ENCODE assay signal across 1 cellular context in the genomic region with DNA sequence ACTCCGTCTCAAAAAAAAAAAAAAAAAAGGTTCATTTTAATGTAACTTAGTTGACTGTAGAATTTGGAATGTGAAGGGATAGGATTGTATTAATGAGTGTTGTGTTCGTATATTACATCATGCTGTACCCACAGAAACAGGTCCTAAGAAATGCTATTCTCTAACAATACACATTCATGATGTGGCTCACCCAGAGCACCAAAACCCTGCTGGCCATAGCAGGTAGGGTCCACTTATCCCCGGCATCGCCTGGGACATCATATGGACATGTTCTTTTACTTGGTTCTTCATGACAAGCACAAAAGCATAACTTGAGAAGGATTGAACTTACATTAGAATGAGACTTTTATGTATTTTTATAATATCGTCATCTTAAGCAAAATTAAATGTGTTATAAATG.
TF ChIP-seq lines count a peak whose summit lies in the region.

No MANE protein-coding gene starts in this region.

TF ChIP-seq in K562, 482 proteins besides CTCF, POLR2A, EP300 and RAD21 (continued from another document):
- TF ChIP-seq, protein P1, sequence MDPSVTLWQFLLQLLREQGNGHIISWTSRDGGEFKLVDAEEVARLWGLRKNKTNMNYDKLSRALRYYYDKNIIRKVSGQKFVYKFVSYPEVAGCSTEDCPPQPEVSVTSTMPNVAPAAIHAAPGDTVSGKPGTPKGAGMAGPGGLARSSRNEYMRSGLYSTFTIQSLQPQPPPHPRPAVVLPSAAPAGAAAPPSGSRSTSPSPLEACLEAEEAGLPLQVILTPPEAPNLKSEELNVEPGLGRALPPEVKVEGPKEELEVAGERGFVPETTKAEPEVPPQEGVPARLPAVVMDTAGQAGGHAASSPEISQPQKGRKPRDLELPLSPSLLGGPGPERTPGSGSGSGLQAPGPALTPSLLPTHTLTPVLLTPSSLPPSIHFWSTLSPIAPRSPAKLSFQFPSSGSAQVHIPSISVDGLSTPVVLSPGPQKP (CRISPR knock-in tag; IDR thresholded peaks at IDR 0.05) = no peak
- TF ChIP-seq, protein P2, sequence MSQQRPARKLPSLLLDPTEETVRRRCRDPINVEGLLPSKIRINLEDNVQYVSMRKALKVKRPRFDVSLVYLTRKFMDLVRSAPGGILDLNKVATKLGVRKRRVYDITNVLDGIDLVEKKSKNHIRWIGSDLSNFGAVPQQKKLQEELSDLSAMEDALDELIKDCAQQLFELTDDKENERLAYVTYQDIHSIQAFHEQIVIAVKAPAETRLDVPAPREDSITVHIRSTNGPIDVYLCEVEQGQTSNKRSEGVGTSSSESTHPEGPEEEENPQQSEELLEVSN (IDR thresholded peaks at IDR 0.05; ENCODE audit: borderline replicate concordance in 1 of 2, extremely low read depth in 1 of 2, insufficient read depth in 1 of 2, insufficient read length in 1 of 2, low read depth in 1 of 2, low read length in 1 of 2, poor library complexity in 1 of 2, severe bottlenecking in 1 of 2) = no peak
- TF ChIP-seq RAD51 (IDR thresholded peaks at IDR 0.05; ENCODE audit: borderline replicate concordance, low read depth) = no peak
- no peak for TF ChIP-seq ZNF212 (CRISPR knock-in tag; IDR thresholded peaks at IDR 0.05)
- TF ChIP-seq, protein P3, sequence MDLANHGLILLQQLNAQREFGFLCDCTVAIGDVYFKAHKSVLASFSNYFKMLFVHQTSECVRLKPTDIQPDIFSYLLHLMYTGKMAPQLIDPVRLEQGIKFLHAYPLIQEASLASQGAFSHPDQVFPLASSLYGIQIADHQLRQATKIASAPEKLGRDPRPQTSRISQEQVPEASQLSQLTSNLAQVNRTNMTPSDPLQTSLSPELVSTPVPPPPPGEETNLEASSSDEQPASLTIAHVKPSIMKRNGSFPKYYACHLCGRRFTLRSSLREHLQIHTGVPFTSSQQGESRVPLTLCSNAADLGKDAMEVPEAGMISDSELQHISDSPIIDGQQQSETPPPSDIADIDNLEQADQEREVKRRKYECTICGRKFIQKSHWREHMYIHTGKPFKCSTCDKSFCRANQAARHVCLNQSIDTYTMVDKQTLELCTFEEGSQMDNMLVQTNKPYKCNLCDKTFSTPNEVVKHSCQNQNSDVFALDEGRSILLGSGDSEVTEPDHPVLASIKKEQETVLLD (IDR thresholded peaks at IDR 0.05) = no peak
- TF ChIP-seq POLR3G (IDR thresholded peaks at IDR 0.05; ENCODE audit: extremely low read depth, insufficient read length, insufficient replicate concordance) = no peak
- no peak for TF ChIP-seq TAL1 (IDR thresholded peaks at IDR 0.05)
